1 cellular context compared by ENCODE assay signal in the genomic region with DNA sequence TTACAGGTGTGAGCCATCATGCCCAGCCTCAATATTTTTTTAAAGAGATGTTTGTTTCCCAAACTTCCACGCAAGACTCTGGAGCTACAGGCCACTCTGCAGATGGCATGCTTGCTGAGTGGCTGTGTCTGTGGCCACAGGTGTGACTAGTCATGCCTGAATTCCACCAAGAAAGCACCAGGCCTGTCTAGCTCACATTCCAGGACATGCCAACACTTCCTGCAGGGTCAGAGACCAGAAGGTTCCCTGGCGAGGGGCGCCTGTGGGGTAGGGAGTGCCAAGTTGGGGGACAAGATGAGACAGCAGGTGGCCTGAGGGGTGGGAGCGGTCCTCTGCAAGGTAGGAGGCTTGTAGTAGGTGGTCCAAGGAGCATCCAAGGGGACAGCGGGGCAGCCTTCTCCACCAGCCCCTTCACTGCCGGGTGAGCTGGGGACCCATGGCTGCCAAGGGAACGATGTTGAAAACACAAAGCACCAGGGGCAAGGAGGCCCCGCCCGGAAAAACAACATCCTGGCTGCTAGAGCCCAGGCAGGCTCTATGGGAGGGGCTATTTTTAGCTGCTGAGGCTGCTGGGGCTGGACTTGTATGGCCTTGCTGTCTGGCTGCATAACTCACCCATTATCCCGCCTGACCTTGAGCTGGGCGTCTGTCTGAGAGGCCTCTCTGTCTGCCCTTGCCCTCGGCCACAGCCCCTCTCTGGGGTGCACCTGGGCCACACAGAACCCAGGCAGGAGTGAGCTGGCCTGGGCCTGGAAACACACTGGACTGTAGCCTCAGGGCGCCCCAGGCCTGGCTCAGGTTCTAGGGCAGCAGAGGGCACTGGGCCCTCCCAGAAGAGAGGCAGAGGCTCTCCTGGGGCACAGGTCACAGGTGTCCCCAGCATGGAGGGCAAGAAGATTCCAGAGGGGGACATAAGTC.
TF ChIP-seq lines count a peak whose summit lies in the region.

No MANE protein-coding gene starts in this region.

TF ChIP-seq in H1, 55 proteins besides CTCF, POLR2A, EP300 and RAD21:
- TF ChIP-seq TEAD4 (IDR thresholded peaks at IDR 0.05; ENCODE audit: low read depth, low read length) = peak; percentile 20; the same call in 1 of the 2 replicates
- no peak for TF ChIP-seq EZH2 (IDR thresholded peaks at IDR 0.05; ENCODE audit: low read depth, low read length, severe bottlenecking)
